In the genomic region with DNA sequence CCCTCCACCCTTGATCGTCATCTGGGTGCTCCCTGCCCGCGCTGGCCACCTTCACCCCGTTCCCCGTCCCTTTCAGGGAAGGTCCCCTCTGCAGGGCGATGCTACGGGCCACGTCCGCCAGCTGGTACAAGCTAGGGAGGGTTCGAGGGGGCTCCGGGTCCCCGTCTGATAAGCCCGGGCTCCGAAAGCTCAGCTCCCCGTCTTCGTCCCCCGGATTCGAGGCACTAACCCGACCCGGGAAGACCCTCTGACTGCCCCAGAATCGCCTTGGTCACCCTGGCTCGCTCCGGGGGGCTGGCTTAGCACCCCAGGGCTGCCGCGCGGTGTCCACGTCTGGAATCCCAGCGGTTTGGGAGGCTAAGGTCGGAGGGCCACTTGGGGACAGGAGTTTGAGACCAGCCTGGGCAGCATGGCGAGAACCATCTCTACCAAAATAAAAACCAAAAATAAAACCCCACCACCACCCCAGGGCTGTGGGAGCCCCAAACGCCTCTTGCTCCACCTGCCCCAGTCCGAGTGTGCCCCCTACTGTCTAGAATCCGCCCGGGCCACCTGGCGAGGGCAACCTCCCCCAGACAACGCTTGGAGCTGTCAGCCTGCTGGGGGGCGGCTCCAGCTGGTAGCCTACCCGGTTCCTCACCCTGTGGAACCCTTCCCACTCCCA, we compare ENCODE assay signal across 8 cellular contexts. TPM values are rescaled to one million over a fixed set of nuclear protein-coding genes. Genes with fewer than 3 reads are reported as not detected.
A peak's percentile ranks its signal among the peaks of the same experiment; 100 is the strongest.
DNase-seq lines count a peak whose midpoint lies in the region; ATAC-seq, FAIRE-seq and TF ChIP-seq lines count a peak whose summit lies in the region.

No MANE protein-coding gene starts in this region.

- no TSS peak for BruUV-seq in GM12878 (replicated peaks; lab: Mats Ljungman, UMichigan)

- peaks cover 0 to 5% (median 0%) of the 10 kb centered on the region in 3 donors for H3K36me3 Mint-ChIP-seq in immature natural killer cell

- H3K27me3 Mint-ChIP-seq in immature natural killer cell (ENCODE audit: low read depth in 3 of 3), result peaks cover 9 to 24% (median 14%) of the 10 kb centered on the region in 3 donors

- H2AFZ ChIP-seq in GM12878 (ENCODE audit: control insufficient read depth, low read depth, low read length), result peak overlapping the region; percentile 79

- peak overlapping the region in 5 of 6 donors; percentile 78 to 92 (median 87) for H3K27ac Mint-ChIP-seq in immature natural killer cell

- H3K4me1 ChIP-seq in HUES6 (ENCODE audit: control insufficient read depth, insufficient read depth, low read length) (peaks cover 20% of the 10 kb centered on the region), GM12878 (ENCODE audit: control insufficient read depth, insufficient read depth, low read length) (peaks cover 42% of the 10 kb centered on the region)

- POLR2A ChIA-PET in GM12878 (lab: Charles Lee), result interaction anchor here (0.5 to 6.0 kb wide), 11 partner anchors 12 to 267 kb away, joined by 3 to 56 read pairs (median 5); no protein-coding TSS in a partner anchor

- SMC1A ChIA-PET in GM12878 (lab: Charles Lee; ENCODE audit: uncharacterized antibody, unreplicated experiment), result interaction anchor here (0.6 to 5.4 kb wide), 20 partner anchors 14 to 268 kb away, joined by 3 to 107 read pairs (median 4); a partner anchor contains a TSS

- H3K27ac ChIP-seq in C4-2B, result peak overlapping the region; percentile 86
- peak overlapping the region; percentile 47; the same call in 1 of the 2 replicates for H3K27ac ChIP-seq in HUES6 (ENCODE audit: low read depth, low read length)
- H3K27ac ChIP-seq in GM12878 (ENCODE audit: control insufficient read depth, insufficient read depth), result peak overlapping the region; percentile 87; the same call in 1 of the 2 replicates

- RAD21 ChIA-PET in GM12878 (lab: Charles Lee; ENCODE audit: unreplicated experiment), result interaction anchor here (0.6 to 10.0 kb wide), 27 partner anchors 11 to 370 kb away, joined by 3 to 317 read pairs (median 4); a partner anchor contains a TSS

- no peak; the same call in 1 of the 2 replicates for TF ChIP-seq POLR2A in GM12878 (IDR thresholded peaks at IDR 0.05; ENCODE audit: low read depth, low read length)

- H3K27me3 ChIP-seq in HUES6 (ENCODE audit: control insufficient read depth, insufficient read depth, low read length) (no peaks in the 10 kb centered on the region; the same call in 1 of the 2 replicates), GM12878 (replicated peaks in 1 of 2; ENCODE audit: control insufficient read depth in 2 of 2, insufficient read depth in 2 of 2, low read length in 1 of 2) (no peaks in the 10 kb centered on the region)

- CTCF ChIA-PET in GM12878 (lab: Yijun Ruan, JAX), result interaction anchor here (0.6 to 9.9 kb wide), 39 partner anchors 11 to 465 kb away, joined by 3 to 380 read pairs (median 5); a partner anchor contains a TSS

- intact Hi-C loops in GM12878 (cut with micrococcal nuclease; ENCODE audit: unreplicated experiment), result loop anchor here (1.0 to 5.0 kb wide), 3 partner anchors 37 to 112 kb away; a partner anchor contains a TSS

- H3K9me3 ChIP-seq in HUES6 (ENCODE audit: control insufficient read depth, insufficient read depth, low read depth, low read length) (no peaks in the 10 kb centered on the region), GM12878 (replicated peaks; ENCODE audit: control insufficient read depth, insufficient read depth, low read length) (no peaks in the 10 kb centered on the region)

- WGBS in GM12878 (ENCODE audit: insufficient coverage, insufficient replicate concordance, low lambda C conversion rate, missing lambda C conversion rate), result 13% methylated on average over 37 of the region's 38 CpGs

- H3K4me3 ChIP-seq in HUES6 (ENCODE audit: low read depth, low read length), result peak overlapping the region; percentile 82
- H3K4me3 ChIP-seq in GM12878, result peak overlapping the region; percentile 88

- peak overlapping the region; percentile 85 to 92 (median 90) for H3K4me3 Mint-ChIP-seq in immature natural killer cell

- H3K9me3 Mint-ChIP-seq in immature natural killer cell, result no peaks in the 10 kb centered on the region

- FAIRE-seq in GM12878 (lab: Jason Lieb, UNC), result no peak

- in situ Hi-C loops in GM12878 (cut with MboI), result loop anchor here (10.0 kb wide), 1 partner anchor 55 kb away; no protein-coding TSS in a partner anchor

- no peaks in the 10 kb centered on the region for H4K20me1 ChIP-seq in GM12878 (ENCODE audit: control insufficient read depth, insufficient read depth)

- H3K9ac ChIP-seq in HUES6 (ENCODE audit: low read length) (peak overlapping the region; percentile 39), GM12878 (ENCODE audit: control insufficient read depth, insufficient read depth, low read length) (peak overlapping the region; percentile 66)

- H3K4me1 Mint-ChIP-seq in immature natural killer cell, result peaks cover 15 to 17% of the 10 kb centered on the region in 2 donors

- peak overlapping the region; percentile 100 for H3K4me2 ChIP-seq in GM12878 (ENCODE audit: control insufficient read depth, insufficient read depth)

- H3K36me3 ChIP-seq in HUES6 (ENCODE audit: control insufficient read depth, insufficient read depth, low read length), result no peaks in the 10 kb centered on the region; the same call in 1 of the 2 replicates
- no peaks in the 10 kb centered on the region for H3K36me3 ChIP-seq in GM12878 (ENCODE audit: control insufficient read depth in 2 of 2, insufficient read depth in 2 of 2, low read length in 1 of 2)

- peak; percentile 53 for ATAC-seq in GM12878
- no peak for ATAC-seq in GM21367 (IDR thresholded peaks at IDR 0.05; ENCODE audit: unreplicated experiment)
- no peak for ATAC-seq in GM21390 (IDR thresholded peaks at IDR 0.05; ENCODE audit: unreplicated experiment)

- TF ChIP-seq EP300 in GM12878 (IDR thresholded peaks at IDR 0.05; ENCODE audit: borderline replicate concordance in 1 of 2, control insufficient read depth in 1 of 2, low read depth in 2 of 2, low read length in 2 of 2), result no peak

- DNase-seq in T-helper 9 cell (peak; percentile 62), GM12878 (ENCODE audit: low read depth, low spot score) (no peak), immature natural killer cell (peak; percentile 71 to 76 (median 73))
- peak; percentile 45 to 77 (median 64) for DNase-seq in stimulated activated CD4-positive, alpha-beta T cell treated with anti-CD3 and anti-CD28 coated beads, Interleukin-1b, Interleukin-23, amount 100 ng/mL, for 24 hours (ENCODE audit: low read depth in 4 of 4, low spot score in 1 of 4)

- TF ChIP-seq RAD21 in GM12878 (IDR thresholded peaks at IDR 0.05; ENCODE audit: insufficient read depth, low read depth, low read length), result peak; percentile 92

- TF ChIP-seq CTCF in C4-2B (conservative IDR thresholded peaks at IDR 0.05) (peak; percentile 67), GM12878 (IDR thresholded peaks at IDR 0.05 in 2 of 3, conservative IDR thresholded peaks at IDR 0.05 in 1 of 3; ENCODE audit: control insufficient read depth in 2 of 3, extremely low read depth in 1 of 3, insufficient read depth in 1 of 3, low read depth in 3 of 3, low read length in 3 of 3) (peak; percentile 83 to 91 (median 89))

- peaks cover 6% of the 10 kb centered on the region for H3K79me2 ChIP-seq in GM12878 (ENCODE audit: control insufficient read depth, insufficient read depth, low read length)

RNA-seq across cellular contexts. Expression of a gene that starts 1.1 kb away (rescaled TPM):
- total RNA-seq in GM12878 (2013; cell fraction: nucleolus; rRNA removed), result 26.0 and 27.2 TPM in 2 replicates
- 9.4 and 11.6 TPM in 2 replicates for total RNA-seq in GM12878 (2014; rRNA removed)
- total RNA-seq in GM12878 (2014; rRNA removed; fragmentation: Illumina TruSeq; extraction: Trizol), result 3.5 and 4.7 TPM in 2 replicates
- 14.0 and 14.1 TPM in 2 replicates for total RNA-seq in GM12878 (2021)
- 1.0 TPM for polyA plus RNA-seq in GM12878 (2011; ENCODE audit: low read depth)
- polyA plus RNA-seq in GM12878 (2011; rRNA removed), result 1.7 and 2.9 TPM in 2 replicates
- polyA plus RNA-seq in GM12878 (2011; cell fraction: cytosol; rRNA removed), result 4.9 and 6.0 TPM in 2 replicates
- polyA plus RNA-seq in GM12878 (2011; cell fraction: nucleus; rRNA removed), result 4.3 and 4.8 TPM in 2 replicates
- 3.8 and 3.9 TPM in 2 replicates for polyA plus RNA-seq in GM12878 (2012)
- polyA plus RNA-seq in GM12878 (2014; fragmentation: Illumina TruSeq; extraction: Trizol), result 1.6 and 3.9 TPM in 2 replicates
- polyA plus RNA-seq in GM12878 (2014; fragmentation: Nextera tagmentation; extraction: Ambion mirVana), result under 1 TPM; 0.03 to 0.13 TPM
- polyA plus RNA-seq in GM12878 (2014; rRNA removed), result 12.3 and 12.6 TPM in 2 replicates
- polyA plus RNA-seq in GM12878 (2016; fragmentation: Nextera tagmentation; extraction: Ambion mirVana), result 1 to 10 TPM; 6.7 to 7.4 TPM
- polyA minus RNA-seq in GM12878 (2011; rRNA and poly(A)+ RNA removed), result 4.2 and 8.9 TPM in 2 replicates
- polyA minus RNA-seq in GM12878 (2011; cell fraction: cytosol; rRNA and poly(A)+ RNA removed), result 2.5 and 6.4 TPM in 2 replicates
- polyA minus RNA-seq in GM12878 (2011; cell fraction: nucleus; rRNA and poly(A)+ RNA removed), result 3.9 and 6.9 TPM in 2 replicates
- 1 to 10 TPM; 3.6 to 8.3 (median 4.5) TPM for polyA plus RNA-seq in immature natural killer cell

RNA-seq across cellular contexts. Expression of a gene that starts 15.8 kb away (rescaled TPM):
- total RNA-seq in GM12878 (2013; cell fraction: nucleolus; rRNA removed), result 3.1 and 5.3 TPM in 2 replicates
- total RNA-seq in GM12878 (2014; rRNA removed) (0.73 and 1.1 TPM in 2 replicates), GM12878 (2014; rRNA removed; fragmentation: Illumina TruSeq; extraction: Trizol) (0.40 and 0.51 TPM in 2 replicates), GM12878 (2021) (1.4 and 1.7 TPM in 2 replicates)
- polyA plus RNA-seq in GM12878 (2011; ENCODE audit: low read depth), result 0.16 TPM
- polyA plus RNA-seq in GM12878 (2011; rRNA removed) (0.27 and 0.45 TPM in 2 replicates), GM12878 (2014; fragmentation: Illumina TruSeq; extraction: Trizol) (0.26 TPM in 1 of 2 replicates, not detected in the other), GM12878 (2014; fragmentation: Nextera tagmentation; extraction: Ambion mirVana) (under 1 TPM; 0.10 to 0.15 TPM), GM12878 (2014; rRNA removed) (1.0 and 1.9 TPM in 2 replicates), GM12878 (2016; fragmentation: Nextera tagmentation; extraction: Ambion mirVana) (under 1 TPM; 0.33 to 0.54 TPM), immature natural killer cell (under 1 TPM; 0.12 to 0.95 (median 0.64) TPM)
- 0.67 and 0.87 TPM in 2 replicates for polyA plus RNA-seq in GM12878 (2011; cell fraction: cytosol; rRNA removed)
- polyA plus RNA-seq in GM12878 (2011; cell fraction: nucleus; rRNA removed), result 2.6 and 3.5 TPM in 2 replicates
- polyA plus RNA-seq in GM12878 (2012), result 0.84 TPM in 2 replicates
- 0.15 and 0.52 TPM in 2 replicates for polyA minus RNA-seq in GM12878 (2011; rRNA and poly(A)+ RNA removed)
- 0.31 and 0.53 TPM in 2 replicates for polyA minus RNA-seq in GM12878 (2011; cell fraction: cytosol; rRNA and poly(A)+ RNA removed)
- polyA minus RNA-seq in GM12878 (2011; cell fraction: nucleus; rRNA and poly(A)+ RNA removed), result 0.77 and 0.85 TPM in 2 replicates

RNA-seq across cellular contexts. Expression of a gene that starts 19.9 kb away (rescaled TPM):
- 2.9 and 5.4 TPM in 2 replicates for total RNA-seq in GM12878 (2013; cell fraction: nucleolus; rRNA removed)
- total RNA-seq in GM12878 (2014; rRNA removed), result 5.3 and 6.0 TPM in 2 replicates
- 2.4 and 3.3 TPM in 2 replicates for total RNA-seq in GM12878 (2014; rRNA removed; fragmentation: Illumina TruSeq; extraction: Trizol)
- 3.5 and 4.2 TPM in 2 replicates for total RNA-seq in GM12878 (2021)
- 0.72 TPM for polyA plus RNA-seq in GM12878 (2011; ENCODE audit: low read depth)
- polyA plus RNA-seq in GM12878 (2011; rRNA removed), result 1.2 and 2.0 TPM in 2 replicates
- polyA plus RNA-seq in GM12878 (2011; cell fraction: cytosol; rRNA removed), result 2.3 and 2.8 TPM in 2 replicates
- 5.5 and 7.1 TPM in 2 replicates for polyA plus RNA-seq in GM12878 (2011; cell fraction: nucleus; rRNA removed)
- 2.0 and 2.2 TPM in 2 replicates for polyA plus RNA-seq in GM12878 (2012)
- 0.79 and 2.6 TPM in 2 replicates for polyA plus RNA-seq in GM12878 (2014; fragmentation: Illumina TruSeq; extraction: Trizol)
- under 1 TPM in 1 of 2 experiments, not detected in 1; 0.60 TPM for polyA plus RNA-seq in GM12878 (2014; fragmentation: Nextera tagmentation; extraction: Ambion mirVana)
- 6.1 and 8.1 TPM in 2 replicates for polyA plus RNA-seq in GM12878 (2014; rRNA removed)
- polyA plus RNA-seq in GM12878 (2016; fragmentation: Nextera tagmentation; extraction: Ambion mirVana), result 1 to 10 TPM; 2.2 to 3.5 TPM
- polyA minus RNA-seq in GM12878 (2011; rRNA and poly(A)+ RNA removed), result 0.80 and 0.88 TPM in 2 replicates
- polyA minus RNA-seq in GM12878 (2011; cell fraction: cytosol; rRNA and poly(A)+ RNA removed), result 1.4 and 2.0 TPM in 2 replicates
- 1.5 and 3.4 TPM in 2 replicates for polyA minus RNA-seq in GM12878 (2011; cell fraction: nucleus; rRNA and poly(A)+ RNA removed)
- 10 to 100 TPM in 1 of 3 donors, 1 to 10 TPM in 2; 5.0 to 12.7 (median 9.2) TPM for polyA plus RNA-seq in immature natural killer cell

RNA-seq across cellular contexts. Expression of a gene that starts 54.9 kb away (rescaled TPM):
- 308 and 355 TPM in 2 replicates for total RNA-seq in GM12878 (2013; cell fraction: nucleolus; rRNA removed)
- 119 and 157 TPM in 2 replicates for total RNA-seq in GM12878 (2014; rRNA removed)
- total RNA-seq in GM12878 (2014; rRNA removed; fragmentation: Illumina TruSeq; extraction: Trizol), result 75.0 and 77.2 TPM in 2 replicates
- 313 and 337 TPM in 2 replicates for total RNA-seq in GM12878 (2021)
- polyA plus RNA-seq in GM12878 (2011; ENCODE audit: low read depth), result 951 TPM
- 45.4 and 156 TPM in 2 replicates for polyA plus RNA-seq in GM12878 (2011; rRNA removed)
- 122 and 145 TPM in 2 replicates for polyA plus RNA-seq in GM12878 (2011; cell fraction: cytosol; rRNA removed)
- polyA plus RNA-seq in GM12878 (2011; cell fraction: nucleus; rRNA removed), result 325 and 335 TPM in 2 replicates
- 137 and 153 TPM in 2 replicates for polyA plus RNA-seq in GM12878 (2012)
- polyA plus RNA-seq in GM12878 (2014; fragmentation: Illumina TruSeq; extraction: Trizol), result 193 and 227 TPM in 2 replicates
- 100 to 1,000 TPM; 133 to 167 TPM for polyA plus RNA-seq in GM12878 (2014; fragmentation: Nextera tagmentation; extraction: Ambion mirVana)
- 123 and 163 TPM in 2 replicates for polyA plus RNA-seq in GM12878 (2014; rRNA removed)
- polyA plus RNA-seq in GM12878 (2016; fragmentation: Nextera tagmentation; extraction: Ambion mirVana), result 100 to 1,000 TPM; 224 to 238 TPM
- 229 and 378 TPM in 2 replicates for polyA minus RNA-seq in GM12878 (2011; rRNA and poly(A)+ RNA removed)
- 198 and 260 TPM in 2 replicates for polyA minus RNA-seq in GM12878 (2011; cell fraction: cytosol; rRNA and poly(A)+ RNA removed)
- 124 and 187 TPM in 2 replicates for polyA minus RNA-seq in GM12878 (2011; cell fraction: nucleus; rRNA and poly(A)+ RNA removed)
- polyA plus RNA-seq in immature natural killer cell, result 100 to 1,000 TPM in 1 of 3 donors, 10 to 100 TPM in 2; 57.0 to 198 (median 84.1) TPM
